1 cellular context compared by ENCODE assay signal in genomic region chr2:74919827-74920226, GRCh38.
A peak's percentile ranks its signal among the peaks of the same experiment; 100 is the strongest.
TF ChIP-seq lines count a peak whose summit lies in the region.

No MANE protein-coding gene starts in this region.

TF ChIP-seq in K562, 482 proteins besides CTCF, POLR2A, EP300 and RAD21 (continued from another document and continues in another):
- no peak for TF ChIP-seq E2F6 (IDR thresholded peaks at IDR 0.05; ENCODE audit: borderline replicate concordance in 1 of 2, extremely low read depth in 1 of 2, insufficient read depth in 1 of 2, insufficient read length in 1 of 2, low read depth in 1 of 2, low read length in 1 of 2, poor library complexity in 1 of 2, severe bottlenecking in 1 of 2)
- TF ChIP-seq PRMT5 (CRISPR knock-in tag; IDR thresholded peaks at IDR 0.05), result no peak
- no peak for TF ChIP-seq ZNF785 (CRISPR knock-in tag; IDR thresholded peaks at IDR 0.05)
- no peak for TF ChIP-seq RBBP5 (IDR thresholded peaks at IDR 0.05; ENCODE audit: borderline replicate concordance, insufficient read depth, low read length, poor library complexity, severe bottlenecking)
- TF ChIP-seq NR4A1 (CRISPR knock-in tag; IDR thresholded peaks at IDR 0.05), result no peak
- TF ChIP-seq NR4A1 (tag; IDR thresholded peaks at IDR 0.05), result no peak
- no peak for TF ChIP-seq CHCHD3 (CRISPR knock-in tag; IDR thresholded peaks at IDR 0.05)
- TF ChIP-seq ZNF740 (CRISPR knock-in tag; IDR thresholded peaks at IDR 0.05), result no peak
- TF ChIP-seq ZNF740 (tag; IDR thresholded peaks at IDR 0.05), result no peak
- peak; percentile 53 for TF ChIP-seq POLR2G (IDR thresholded peaks at IDR 0.05; ENCODE audit: low read depth, low read length)
- no peak for TF ChIP-seq SAP30 (IDR thresholded peaks at IDR 0.05; ENCODE audit: borderline replicate concordance, insufficient read depth, low read depth, low read length, poor library complexity, severe bottlenecking)
- TF ChIP-seq TFAP4 (CRISPR knock-in tag; IDR thresholded peaks at IDR 0.05; ENCODE audit: borderline replicate concordance), result peak; percentile 45; the same call in 1 of the 2 replicates
- no peak for TF ChIP-seq ZKSCAN1 (IDR thresholded peaks at IDR 0.05; ENCODE audit: low read depth, low read length)
- no peak for TF ChIP-seq ZNF764 (CRISPR knock-in tag; IDR thresholded peaks at IDR 0.05; ENCODE audit: low read depth)
- TF ChIP-seq SMC3 (conservative IDR thresholded peaks at IDR 0.05; ENCODE audit: insufficient read depth, low read depth, low read length), result peak; percentile 80
- TF ChIP-seq, protein P1, sequence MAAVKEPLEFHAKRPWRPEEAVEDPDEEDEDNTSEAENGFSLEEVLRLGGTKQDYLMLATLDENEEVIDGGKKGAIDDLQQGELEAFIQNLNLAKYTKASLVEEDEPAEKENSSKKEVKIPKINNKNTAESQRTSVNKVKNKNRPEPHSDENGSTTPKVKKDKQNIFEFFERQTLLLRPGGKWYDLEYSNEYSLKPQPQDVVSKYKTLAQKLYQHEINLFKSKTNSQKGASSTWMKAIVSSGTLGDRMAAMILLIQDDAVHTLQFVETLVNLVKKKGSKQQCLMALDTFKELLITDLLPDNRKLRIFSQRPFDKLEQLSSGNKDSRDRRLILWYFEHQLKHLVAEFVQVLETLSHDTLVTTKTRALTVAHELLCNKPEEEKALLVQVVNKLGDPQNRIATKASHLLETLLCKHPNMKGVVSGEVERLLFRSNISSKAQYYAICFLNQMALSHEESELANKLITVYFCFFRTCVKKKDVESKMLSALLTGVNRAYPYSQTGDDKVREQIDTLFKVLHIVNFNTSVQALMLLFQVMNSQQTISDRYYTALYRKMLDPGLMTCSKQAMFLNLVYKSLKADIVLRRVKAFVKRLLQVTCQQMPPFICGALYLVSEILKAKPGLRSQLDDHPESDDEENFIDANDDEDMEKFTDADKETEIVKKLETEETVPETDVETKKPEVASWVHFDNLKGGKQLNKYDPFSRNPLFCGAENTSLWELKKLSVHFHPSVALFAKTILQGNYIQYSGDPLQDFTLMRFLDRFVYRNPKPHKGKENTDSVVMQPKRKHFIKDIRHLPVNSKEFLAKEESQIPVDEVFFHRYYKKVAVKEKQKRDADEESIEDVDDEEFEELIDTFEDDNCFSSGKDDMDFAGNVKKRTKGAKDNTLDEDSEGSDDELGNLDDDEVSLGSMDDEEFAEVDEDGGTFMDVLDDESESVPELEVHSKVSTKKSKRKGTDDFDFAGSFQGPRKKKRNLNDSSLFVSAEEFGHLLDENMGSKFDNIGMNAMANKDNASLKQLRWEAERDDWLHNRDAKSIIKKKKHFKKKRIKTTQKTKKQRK (IDR thresholded peaks at IDR 0.05; ENCODE audit: borderline replicate concordance, low read depth, low read length), result no peak
- TF ChIP-seq, protein P2, sequence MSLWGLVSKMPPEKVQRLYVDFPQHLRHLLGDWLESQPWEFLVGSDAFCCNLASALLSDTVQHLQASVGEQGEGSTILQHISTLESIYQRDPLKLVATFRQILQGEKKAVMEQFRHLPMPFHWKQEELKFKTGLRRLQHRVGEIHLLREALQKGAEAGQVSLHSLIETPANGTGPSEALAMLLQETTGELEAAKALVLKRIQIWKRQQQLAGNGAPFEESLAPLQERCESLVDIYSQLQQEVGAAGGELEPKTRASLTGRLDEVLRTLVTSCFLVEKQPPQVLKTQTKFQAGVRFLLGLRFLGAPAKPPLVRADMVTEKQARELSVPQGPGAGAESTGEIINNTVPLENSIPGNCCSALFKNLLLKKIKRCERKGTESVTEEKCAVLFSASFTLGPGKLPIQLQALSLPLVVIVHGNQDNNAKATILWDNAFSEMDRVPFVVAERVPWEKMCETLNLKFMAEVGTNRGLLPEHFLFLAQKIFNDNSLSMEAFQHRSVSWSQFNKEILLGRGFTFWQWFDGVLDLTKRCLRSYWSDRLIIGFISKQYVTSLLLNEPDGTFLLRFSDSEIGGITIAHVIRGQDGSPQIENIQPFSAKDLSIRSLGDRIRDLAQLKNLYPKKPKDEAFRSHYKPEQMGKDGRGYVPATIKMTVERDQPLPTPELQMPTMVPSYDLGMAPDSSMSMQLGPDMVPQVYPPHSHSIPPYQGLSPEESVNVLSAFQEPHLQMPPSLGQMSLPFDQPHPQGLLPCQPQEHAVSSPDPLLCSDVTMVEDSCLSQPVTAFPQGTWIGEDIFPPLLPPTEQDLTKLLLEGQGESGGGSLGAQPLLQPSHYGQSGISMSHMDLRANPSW (CRISPR knock-in tag; IDR thresholded peaks at IDR 0.05), result no peak
- no peak for TF ChIP-seq NCOA6 (IDR thresholded peaks at IDR 0.05)
- TF ChIP-seq HEY1 (CRISPR knock-in tag; IDR thresholded peaks at IDR 0.05; ENCODE audit: borderline replicate concordance), result no peak
- TF ChIP-seq FIP1L1 (IDR thresholded peaks at IDR 0.05; ENCODE audit: low read depth, low read length, poor library complexity, severe bottlenecking), result no peak
- TF ChIP-seq, protein P3, sequence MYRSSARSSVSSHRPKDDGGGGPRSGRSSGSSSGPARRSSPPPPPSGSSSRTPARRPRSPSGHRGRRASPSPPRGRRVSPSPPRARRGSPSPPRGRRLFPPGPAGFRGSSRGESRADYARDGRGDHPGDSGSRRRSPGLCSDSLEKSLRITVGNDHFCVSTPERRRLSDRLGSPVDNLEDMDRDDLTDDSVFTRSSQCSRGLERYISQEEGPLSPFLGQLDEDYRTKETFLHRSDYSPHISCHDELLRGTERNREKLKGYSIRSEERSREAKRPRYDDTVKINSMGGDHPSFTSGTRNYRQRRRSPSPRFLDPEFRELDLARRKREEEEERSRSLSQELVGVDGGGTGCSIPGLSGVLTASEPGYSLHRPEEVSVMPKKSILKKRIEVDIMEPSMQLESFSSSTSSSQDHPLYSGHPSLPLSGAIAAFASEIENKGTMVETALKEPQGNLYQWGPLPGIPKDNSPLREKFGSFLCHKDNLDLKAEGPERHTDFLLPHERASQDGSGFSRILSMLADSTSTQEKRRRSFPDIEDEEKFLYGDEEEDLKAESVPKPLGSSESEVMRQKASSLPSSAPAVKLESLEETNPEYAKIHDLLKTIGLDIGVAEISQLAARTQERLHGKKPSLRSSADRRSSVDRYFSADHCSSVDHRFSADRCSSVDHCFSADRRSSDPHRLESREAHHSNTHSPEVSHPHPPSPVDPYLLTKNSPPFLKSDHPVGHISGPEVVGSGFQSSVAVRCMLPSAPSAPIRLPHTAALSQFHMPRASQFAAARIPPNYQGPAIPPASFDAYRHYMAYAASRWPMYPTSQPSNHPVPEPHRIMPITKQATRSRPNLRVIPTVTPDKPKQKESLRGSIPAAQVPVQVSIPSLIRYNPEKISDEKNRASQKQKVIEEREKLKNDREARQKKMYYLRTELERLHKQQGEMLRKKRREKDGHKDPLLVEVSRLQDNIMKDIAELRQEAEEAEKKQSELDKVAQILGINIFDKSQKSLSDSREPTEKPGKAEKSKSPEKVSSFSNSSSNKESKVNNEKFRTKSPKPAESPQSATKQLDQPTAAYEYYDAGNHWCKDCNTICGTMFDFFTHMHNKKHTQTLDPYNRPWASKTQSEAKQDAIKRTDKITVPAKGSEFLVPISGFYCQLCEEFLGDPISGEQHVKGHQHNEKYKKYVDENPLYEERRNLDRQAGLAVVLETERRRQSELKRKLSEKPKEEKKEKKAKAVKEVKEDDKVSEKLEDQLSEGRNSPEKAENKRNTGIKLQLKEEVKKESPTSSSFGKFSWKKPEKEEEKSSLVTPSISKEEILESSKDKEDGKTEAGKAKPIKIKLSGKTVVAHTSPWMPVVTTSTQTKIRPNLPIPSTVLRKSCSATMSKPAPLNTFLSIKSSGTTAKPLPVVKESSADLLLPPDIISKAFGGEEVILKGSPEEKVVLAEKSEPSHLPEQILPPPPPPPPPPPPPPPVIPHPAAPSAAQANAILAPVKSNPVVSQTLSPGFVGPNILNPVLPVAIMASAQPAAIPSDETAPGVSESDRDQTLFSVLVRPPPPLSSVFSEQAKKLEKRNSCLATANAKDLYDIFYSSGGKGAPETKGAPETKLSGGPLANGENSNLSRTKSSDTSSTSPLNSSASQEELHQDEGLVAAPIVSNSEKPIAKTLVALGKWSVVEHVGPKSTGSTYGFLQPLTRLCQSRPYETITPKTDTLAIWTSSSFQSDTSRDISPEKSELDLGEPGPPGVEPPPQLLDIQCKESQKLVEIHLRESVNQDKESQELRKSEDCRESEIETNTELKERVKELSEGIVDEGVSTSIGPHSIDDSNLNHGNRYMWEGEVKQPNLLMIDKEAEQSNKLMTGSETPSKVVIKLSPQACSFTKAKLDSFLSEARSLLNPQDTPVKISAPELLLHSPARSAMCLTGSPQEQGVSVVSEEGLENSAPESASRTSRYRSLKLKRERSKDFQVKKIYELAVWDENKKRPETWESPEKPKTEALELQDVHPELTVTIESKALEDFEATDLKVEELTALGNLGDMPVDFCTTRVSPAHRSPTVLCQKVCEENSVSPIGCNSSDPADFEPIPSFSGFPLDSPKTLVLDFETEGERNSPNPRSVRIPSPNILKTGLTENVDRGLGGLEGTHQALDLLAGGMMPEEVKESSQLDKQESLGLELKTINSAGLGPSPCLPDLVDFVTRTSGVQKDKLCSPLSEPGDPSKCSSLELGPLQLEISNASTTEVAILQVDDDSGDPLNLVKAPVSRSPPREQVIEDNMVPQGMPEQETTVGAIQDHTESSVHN (IDR thresholded peaks at IDR 0.05; ENCODE audit: borderline replicate concordance in 1 of 2, low read depth in 1 of 2), result no peak
- TF ChIP-seq HSF4 (CRISPR knock-in tag; IDR thresholded peaks at IDR 0.05; ENCODE audit: borderline replicate concordance), result no peak
- no peak for TF ChIP-seq JUNB (CRISPR knock-in tag; conservative IDR thresholded peaks at IDR 0.05)
- no peak for TF ChIP-seq PCBP1 (IDR thresholded peaks at IDR 0.05; ENCODE audit: low read depth, low read length, poor library complexity, severe bottlenecking)
- TF ChIP-seq SRSF7 (optimal IDR thresholded peaks at IDR 0.05; ENCODE audit: low read depth, low read length), result no peak
- peak; percentile 50 for TF ChIP-seq ZFP36 (IDR thresholded peaks at IDR 0.05; ENCODE audit: low read depth, low read length, partially characterized antibody)
- no peak for TF ChIP-seq MAFK (IDR thresholded peaks at IDR 0.05; ENCODE audit: low read length)
- TF ChIP-seq SPI1 (IDR thresholded peaks at IDR 0.05; ENCODE audit: borderline replicate concordance, low read depth, low read length), result no peak
- TF ChIP-seq, protein P4, sequence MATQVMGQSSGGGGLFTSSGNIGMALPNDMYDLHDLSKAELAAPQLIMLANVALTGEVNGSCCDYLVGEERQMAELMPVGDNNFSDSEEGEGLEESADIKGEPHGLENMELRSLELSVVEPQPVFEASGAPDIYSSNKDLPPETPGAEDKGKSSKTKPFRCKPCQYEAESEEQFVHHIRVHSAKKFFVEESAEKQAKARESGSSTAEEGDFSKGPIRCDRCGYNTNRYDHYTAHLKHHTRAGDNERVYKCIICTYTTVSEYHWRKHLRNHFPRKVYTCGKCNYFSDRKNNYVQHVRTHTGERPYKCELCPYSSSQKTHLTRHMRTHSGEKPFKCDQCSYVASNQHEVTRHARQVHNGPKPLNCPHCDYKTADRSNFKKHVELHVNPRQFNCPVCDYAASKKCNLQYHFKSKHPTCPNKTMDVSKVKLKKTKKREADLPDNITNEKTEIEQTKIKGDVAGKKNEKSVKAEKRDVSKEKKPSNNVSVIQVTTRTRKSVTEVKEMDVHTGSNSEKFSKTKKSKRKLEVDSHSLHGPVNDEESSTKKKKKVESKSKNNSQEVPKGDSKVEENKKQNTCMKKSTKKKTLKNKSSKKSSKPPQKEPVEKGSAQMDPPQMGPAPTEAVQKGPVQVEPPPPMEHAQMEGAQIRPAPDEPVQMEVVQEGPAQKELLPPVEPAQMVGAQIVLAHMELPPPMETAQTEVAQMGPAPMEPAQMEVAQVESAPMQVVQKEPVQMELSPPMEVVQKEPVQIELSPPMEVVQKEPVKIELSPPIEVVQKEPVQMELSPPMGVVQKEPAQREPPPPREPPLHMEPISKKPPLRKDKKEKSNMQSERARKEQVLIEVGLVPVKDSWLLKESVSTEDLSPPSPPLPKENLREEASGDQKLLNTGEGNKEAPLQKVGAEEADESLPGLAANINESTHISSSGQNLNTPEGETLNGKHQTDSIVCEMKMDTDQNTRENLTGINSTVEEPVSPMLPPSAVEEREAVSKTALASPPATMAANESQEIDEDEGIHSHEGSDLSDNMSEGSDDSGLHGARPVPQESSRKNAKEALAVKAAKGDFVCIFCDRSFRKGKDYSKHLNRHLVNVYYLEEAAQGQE (CRISPR knock-in tag; IDR thresholded peaks at IDR 0.05; ENCODE audit: low read depth), result no peak
- no peak for TF ChIP-seq HDAC6 (IDR thresholded peaks at IDR 0.05; ENCODE audit: low read depth, low read length)
- TF ChIP-seq LARP7 (IDR thresholded peaks at IDR 0.05), result no peak
- no peak for TF ChIP-seq ARHGAP35 (IDR thresholded peaks at IDR 0.05; ENCODE audit: partially characterized antibody)
- no peak for TF ChIP-seq CTBP1 (IDR thresholded peaks at IDR 0.05; ENCODE audit: borderline replicate concordance)
- TF ChIP-seq TSC22D4 (tag; IDR thresholded peaks at IDR 0.05), result no peak
- 0 out of 4 replicates have a peak, but pooled peaks of 1 of the 2 experiments have one; percentile 23 for TF ChIP-seq NRF1 (conservative IDR thresholded peaks at IDR 0.05 in 1 of 2, IDR thresholded peaks at IDR 0.05 in 1 of 2)
- no peak for TF ChIP-seq SP2 (IDR thresholded peaks at IDR 0.05; ENCODE audit: extremely low read depth, low read depth, low read length, poor library complexity, severe bottlenecking)
- TF ChIP-seq CHD2 (IDR thresholded peaks at IDR 0.05; ENCODE audit: low read depth, low read length), result no peak
- no peak for TF ChIP-seq CBFA2T2 (conservative IDR thresholded peaks at IDR 0.05)
- TF ChIP-seq ZNF589 (CRISPR knock-in tag; IDR thresholded peaks at IDR 0.05; ENCODE audit: low read depth), result no peak
- TF ChIP-seq TOE1 (IDR thresholded peaks at IDR 0.05; ENCODE audit: borderline replicate concordance), result no peak
- no peak for TF ChIP-seq TOE1 (CRISPR knock-in tag; IDR thresholded peaks at IDR 0.05; ENCODE audit: borderline replicate concordance, low read depth)
- TF ChIP-seq ZNF695 (CRISPR knock-in tag; IDR thresholded peaks at IDR 0.05), result no peak
- no peak for TF ChIP-seq ZNF77 (CRISPR knock-in tag; IDR thresholded peaks at IDR 0.05)
